Comparison of ENCODE assay signal across 1 cellular context in the genomic region with DNA sequence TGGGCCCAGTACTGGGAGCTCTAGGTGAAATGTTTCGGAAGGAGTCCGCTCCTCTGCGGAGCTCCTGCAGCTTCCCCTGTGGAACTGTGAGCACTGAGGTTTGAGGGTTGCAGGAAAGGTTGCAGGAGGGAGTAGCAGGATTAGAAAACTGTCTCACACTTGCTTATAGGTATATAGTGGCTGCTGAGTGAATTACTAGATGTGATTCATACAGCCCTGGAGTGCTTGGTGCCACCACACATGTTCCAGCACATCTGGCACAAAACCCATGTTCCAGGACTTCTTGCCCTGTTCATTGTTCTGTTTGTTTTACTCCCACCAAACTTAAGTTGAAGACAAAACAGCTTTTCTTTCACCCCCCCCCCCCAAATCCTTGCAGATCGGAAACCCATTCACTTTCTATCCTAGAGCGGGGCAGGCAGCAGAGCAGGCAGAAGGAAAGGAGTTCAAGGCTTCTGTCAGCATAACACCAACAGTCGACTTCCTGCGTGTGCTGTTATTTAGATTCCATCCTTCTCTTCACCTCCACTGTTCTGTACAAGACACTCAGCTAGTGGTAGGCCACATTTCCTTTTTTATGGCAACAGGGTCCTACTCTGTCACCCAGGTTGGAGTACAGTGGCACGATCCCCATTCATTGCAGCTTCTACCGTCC.
TF ChIP-seq lines count a peak whose summit lies in the region.

No MANE protein-coding gene starts in this region.

TF ChIP-seq in IMR-90, 13 proteins besides CTCF, POLR2A, EP300 and RAD21 (continued from another document):
- TF ChIP-seq FOS (IDR thresholded peaks at IDR 0.05; ENCODE audit: low read depth, low read length): no peak
- no peak for TF ChIP-seq SMC3 (IDR thresholded peaks at IDR 0.05; ENCODE audit: low read depth, low read length)
- no peak for TF ChIP-seq USF2 (IDR thresholded peaks at IDR 0.05; ENCODE audit: low read depth, low read length)
